Comparison of ENCODE assay signal across 31 cellular contexts in the genomic region with DNA sequence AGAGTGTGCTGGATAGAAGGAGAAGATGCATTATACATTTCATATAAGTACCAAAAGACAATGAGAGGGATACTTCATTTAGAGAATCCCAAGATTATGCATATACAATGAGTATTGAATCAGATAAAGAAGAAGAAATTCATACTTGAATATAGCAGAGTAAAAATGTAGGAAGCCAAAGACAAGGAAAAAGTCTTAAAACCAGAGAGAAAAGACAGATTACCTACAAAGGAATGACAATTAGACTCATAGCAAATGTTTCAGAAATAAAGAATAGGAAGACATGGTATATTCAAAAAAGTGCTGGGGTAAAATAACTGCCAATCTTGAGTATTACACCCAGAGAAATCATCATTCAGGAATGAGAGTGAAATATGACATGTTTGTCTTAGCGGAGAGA. TPM values are rescaled to one million over a fixed set of nuclear protein-coding genes. Genes with fewer than 3 reads are reported as not detected.
DNase-seq lines count a peak whose midpoint lies in the region; ATAC-seq, FAIRE-seq and TF ChIP-seq lines count a peak whose summit lies in the region.
"Had no signal": no experiment of that assay in that cellular context is flagged by ENCODE, and none has a peak within 500 bp of the region (broad histone marks: within the 10 kb centered on the region; RNA-seq: fewer than 3 reads in every experiment).

No MANE protein-coding gene starts in this region.

- intact Hi-C loops in K562 (cut with micrococcal nuclease): loop anchor here (10.0 kb wide), 1 partner anchor 495 kb away; the partner anchor contains the start of gene CCDC182

- FAIRE-seq in K562 (lab: Jason Lieb, UNC): no peak
- FAIRE-seq: A204.1, A549, D721Med had no signal

- H4K20me1 ChIP-seq in K562 (replicated peaks; ENCODE audit: control insufficient read depth, insufficient read depth, low read length): no peaks in the 10 kb centered on the region
- H4K20me1 ChIP-seq: BLaER1; BLaER1 treated with 17β-estradiol and CSF1 and Interleukin-3, amounts not matched to agents 10 nM and 100 nM had no signal

- in situ Hi-C loops in K562 (cut with MboI): no loop called here

- TF ChIP-seq RAD21 in K562 (CRISPR knock-in tag; conservative IDR thresholded peaks at IDR 0.05 in 1 of 2, IDR thresholded peaks at IDR 0.05 in 1 of 2): no peak

- CTCF ChIA-PET in HEK293 (lab: Yijun Ruan, JAX): no interaction called here
- CTCF ChIA-PET in K562 (lab: Yijun Ruan, JAX; ENCODE audit: low intra/inter-chr PET ratio): no interaction called here

- no TSS peak for BruUV-seq in K562 (replicated peaks; lab: Mats Ljungman, UMichigan)

- H3K9me1 ChIP-seq in K562 (ENCODE audit: control insufficient read depth, insufficient read depth, low read length): no peaks in the 10 kb centered on the region

- H3K27ac ChIP-seq in HEK293 (ENCODE audit: extremely low read depth, low read depth, low read length) (no peak overlapping the region), K562 (ENCODE audit: extremely low read depth, low read depth, low read length) (no peak overlapping the region), gastroesophageal sphincter (no peak overlapping the region)
- H3K27ac ChIP-seq: 22Rv1; A549; BLaER1; BLaER1 treated with 17β-estradiol and CSF1 and Interleukin-3, amounts not matched to agents 10 nM and 100 nM; C4-2B had no signal

- WGBS in K562 (ENCODE audit: insufficient coverage, low coverage, missing lambda C conversion rate): 100% methylated on average over 1 of the region's 1 CpG
- WGBS in gastroesophageal sphincter (ENCODE audit: low coverage in 1 of 2), 2 donors: 100% methylated on average over 1 of the region's 1 CpG

- TF ChIP-seq EP300 in K562 (IDR thresholded peaks at IDR 0.05; ENCODE audit: low read length) (no peak), gastroesophageal sphincter (IDR thresholded peaks at IDR 0.05) (no peak)

- ATAC-seq in K562 (no peak), gastroesophageal sphincter (no peak)
- ATAC-seq: A549; CD8-positive, alpha-beta T cell had no signal

- no peaks in the 10 kb centered on the region for H3K36me3 ChIP-seq in HEK293 (ENCODE audit: control insufficient read depth in 2 of 2, insufficient read depth in 1 of 2, low read length in 2 of 2)
- H3K36me3 ChIP-seq in K562 (ENCODE audit: control insufficient read depth, insufficient read depth, low read length): no peaks in the 10 kb centered on the region
- H3K36me3 ChIP-seq in gastroesophageal sphincter: no peaks in the 10 kb centered on the region
- H3K36me3 ChIP-seq: BE2C; BLaER1; BLaER1 treated with 17β-estradiol and CSF1 and Interleukin-3, amounts not matched to agents 10 nM and 100 nM had no signal

- TF ChIP-seq CTCF in HEK293 (tag by site-specific recombination; IDR thresholded peaks at IDR 0.05) (no peak), K562 (IDR thresholded peaks at IDR 0.05 in 2 of 3, conservative IDR thresholded peaks at IDR 0.05 in 1 of 3; ENCODE audit: insufficient read depth in 2 of 3, low read depth in 1 of 3, low read length in 3 of 3) (no peak), gastroesophageal sphincter (IDR thresholded peaks at IDR 0.05) (no peak)

- POLR2A ChIA-PET in HEK293 (lab: Yijun Ruan, JAX): no interaction called here
- POLR2A ChIA-PET in K562 (lab: Yijun Ruan, JAX): no interaction called here

- no peak overlapping the region for H3K9ac ChIP-seq in K562 (ENCODE audit: insufficient read depth in 1 of 2, low read depth in 2 of 2, low read length in 2 of 2)
- H3K9ac ChIP-seq: BLaER1; BLaER1 treated with 17β-estradiol and CSF1 and Interleukin-3, amounts not matched to agents 10 nM and 100 nM had no signal

- DNase-seq in K562 (ENCODE audit: extremely low read depth in 1 of 4, low spot score in 3 of 4): no peak
- DNase-seq in superior temporal gyrus (ENCODE audit: extremely low spot score): no peak
- DNase-seq: 8988T; ACHN; AML-193; BE2C; C1 segment of cervical spinal cord; Caco-2; Calu3; CD4-positive, alpha-beta memory T cell; CD4-positive, alpha-beta T cell; CD4-positive, CD25-positive, alpha-beta regulatory T cell; CD8-positive, alpha-beta memory T cell; CD8-positive, alpha-beta T cell; COR-L47; DMS 273 treated with DMSO at 0.1 percent for 48 hours; DMS153; DMS53; DMS79; DMS79 treated with DMSO at 0.1 percent for 48 hours; DND-41; EL had no signal

- TF ChIP-seq POLR2A in K562 (conservative IDR thresholded peaks at IDR 0.05) (no peak), gastroesophageal sphincter (IDR thresholded peaks at IDR 0.05) (no peak)

- no peaks in the 10 kb centered on the region for H3K79me2 ChIP-seq in K562 (ENCODE audit: control insufficient read depth, insufficient read depth, low read length)

- H3K4me1 ChIP-seq in HEK293 (ENCODE audit: control insufficient read depth, insufficient read depth, low read length) (no peaks in the 10 kb centered on the region), K562 (replicated peaks in 1 of 2; ENCODE audit: control insufficient read depth in 2 of 2, insufficient read depth in 2 of 2, low read length in 2 of 2) (no peaks in the 10 kb centered on the region), gastroesophageal sphincter (peaks cover 0 to under 1% (median 0%) of the 10 kb centered on the region in 3 donors)
- H3K4me1 ChIP-seq: A549, BE2C had no signal

- no peaks in the 10 kb centered on the region for H3K9me3 ChIP-seq in HEK293 (ENCODE audit: control insufficient read depth, insufficient read depth, low read depth, low read length)
- no peaks in the 10 kb centered on the region; the same call in 1 of the 2 replicates for H3K9me3 ChIP-seq in K562 (replicated peaks; ENCODE audit: control insufficient read depth, insufficient read depth, low read depth, low read length)
- H3K9me3 ChIP-seq in gastroesophageal sphincter: no peaks in the 10 kb centered on the region
- H3K9me3 ChIP-seq: BE2C had no signal

- H3K4me2 ChIP-seq in K562 (ENCODE audit: insufficient read depth, low read length): no peak overlapping the region
- H3K4me2 ChIP-seq: A549; BLaER1; BLaER1 treated with 17β-estradiol and CSF1 and Interleukin-3, amounts not matched to agents 10 nM and 100 nM had no signal

- H3K27me3 ChIP-seq in K562 (ENCODE audit: control insufficient read depth in 2 of 2, insufficient read depth in 2 of 2, low read length in 2 of 2): no peaks in the 10 kb centered on the region
- H3K27me3 ChIP-seq in gastroesophageal sphincter: no peaks in the 10 kb centered on the region
- H3K27me3 ChIP-seq: BE2C; BLaER1; BLaER1 treated with 17β-estradiol and CSF1 and Interleukin-3, amounts not matched to agents 10 nM and 100 nM had no signal

- no peak overlapping the region for H3K4me3 ChIP-seq in HEK293 (ENCODE audit: low read depth, low read length)
- no peak overlapping the region for H3K4me3 ChIP-seq in K562
- no peak overlapping the region for H3K4me3 ChIP-seq in gastroesophageal sphincter
- H3K4me3 ChIP-seq: A549; BLaER1; BLaER1 treated with 17β-estradiol and CSF1 and Interleukin-3, amounts not matched to agents 10 nM and 100 nM had no signal

- H2AFZ ChIP-seq in K562 (ENCODE audit: low read depth, low read length): no peak overlapping the region

TF ChIP-seq in HEK293, 187 proteins besides CTCF, POLR2A, EP300 and RAD21 (continues in another document):
- no peak for TF ChIP-seq ZNF658 (tag by site-specific recombination; IDR thresholded peaks at IDR 0.05)
- TF ChIP-seq WT1 (tag by site-specific recombination; IDR thresholded peaks at IDR 0.05): no peak
- TF ChIP-seq SETDB1 (IDR thresholded peaks at IDR 0.05; ENCODE audit: insufficient read length, low read length): peak; percentile 85
- TF ChIP-seq, protein P1, sequence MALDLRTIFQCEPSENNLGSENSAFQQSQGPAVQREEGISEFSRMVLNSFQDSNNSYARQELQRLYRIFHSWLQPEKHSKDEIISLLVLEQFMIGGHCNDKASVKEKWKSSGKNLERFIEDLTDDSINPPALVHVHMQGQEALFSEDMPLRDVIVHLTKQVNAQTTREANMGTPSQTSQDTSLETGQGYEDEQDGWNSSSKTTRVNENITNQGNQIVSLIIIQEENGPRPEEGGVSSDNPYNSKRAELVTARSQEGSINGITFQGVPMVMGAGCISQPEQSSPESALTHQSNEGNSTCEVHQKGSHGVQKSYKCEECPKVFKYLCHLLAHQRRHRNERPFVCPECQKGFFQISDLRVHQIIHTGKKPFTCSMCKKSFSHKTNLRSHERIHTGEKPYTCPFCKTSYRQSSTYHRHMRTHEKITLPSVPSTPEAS (tag by site-specific recombination; IDR thresholded peaks at IDR 0.05): no peak

TF ChIP-seq in K562, 482 proteins besides CTCF, POLR2A, EP300 and RAD21 (continues in another document):
- TF ChIP-seq HNRNPH1 (optimal IDR thresholded peaks at IDR 0.05; ENCODE audit: low read depth, low read length) (no peak), TRIM28 (IDR thresholded peaks at IDR 0.05) (peak; percentile 42; the same call in 1 of the 2 replicates)
- TF ChIP-seq, protein P2, sequence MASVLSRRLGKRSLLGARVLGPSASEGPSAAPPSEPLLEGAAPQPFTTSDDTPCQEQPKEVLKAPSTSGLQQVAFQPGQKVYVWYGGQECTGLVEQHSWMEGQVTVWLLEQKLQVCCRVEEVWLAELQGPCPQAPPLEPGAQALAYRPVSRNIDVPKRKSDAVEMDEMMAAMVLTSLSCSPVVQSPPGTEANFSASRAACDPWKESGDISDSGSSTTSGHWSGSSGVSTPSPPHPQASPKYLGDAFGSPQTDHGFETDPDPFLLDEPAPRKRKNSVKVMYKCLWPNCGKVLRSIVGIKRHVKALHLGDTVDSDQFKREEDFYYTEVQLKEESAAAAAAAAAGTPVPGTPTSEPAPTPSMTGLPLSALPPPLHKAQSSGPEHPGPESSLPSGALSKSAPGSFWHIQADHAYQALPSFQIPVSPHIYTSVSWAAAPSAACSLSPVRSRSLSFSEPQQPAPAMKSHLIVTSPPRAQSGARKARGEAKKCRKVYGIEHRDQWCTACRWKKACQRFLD (CRISPR knock-in tag; IDR thresholded peaks at IDR 0.05): no peak

RNA-seq across cellular contexts. Expression of gene MSI2, which starts 6.8 kb away (rescaled TPM):
- total RNA-seq in K562 (2011; cell fraction: chromatin; rRNA removed; ENCODE audit: low replicate concordance): 290 and 357 TPM in 2 replicates
- 109 and 121 TPM in 2 replicates for total RNA-seq in K562 (2011; cell fraction: nucleolus; rRNA removed)
- 200 and 269 TPM in 2 replicates for total RNA-seq in K562 (2011; cell fraction: nucleoplasm; rRNA removed)
- total RNA-seq in K562 (2014; rRNA removed): 29.7 and 51.4 TPM in 2 replicates
- total RNA-seq in K562 (2014; rRNA removed; fragmentation: Illumina TruSeq; extraction: Trizol): 42.4 and 50.3 TPM in 2 replicates
- total RNA-seq in K562 (2015; rRNA removed; fragmentation: Illumina TruSeq; extraction: Trizol): 45.2 and 50.9 TPM in 2 replicates
- total RNA-seq in K562 (2021): 60.4 and 61.8 TPM in 2 replicates
- 36.8 and 48.9 TPM in 2 replicates for polyA plus RNA-seq in K562 (2011; rRNA removed)
- polyA plus RNA-seq in K562 (2011; cell fraction: cytosol; rRNA removed): 25.6 and 43.5 TPM in 2 replicates
- 61.4 and 77.7 TPM in 2 replicates for polyA plus RNA-seq in K562 (2011; cell fraction: nucleus; rRNA removed)
- 37.7 and 43.6 TPM in 2 replicates for polyA plus RNA-seq in K562 (2012)
- 56.3 and 66.6 TPM in 2 replicates for polyA plus RNA-seq in K562 (2014; fragmentation: Illumina TruSeq; extraction: Trizol)
- polyA plus RNA-seq in K562 (2014; fragmentation: Nextera tagmentation; extraction: Ambion mirVana): 1 to 10 TPM; 4.6 to 5.3 TPM
- polyA plus RNA-seq in K562 (2014; rRNA removed): 30.5 and 35.5 TPM in 2 replicates
- 72.6 and 78.9 TPM in 2 replicates for polyA minus RNA-seq in K562 (2011; rRNA and poly(A)+ RNA removed)
- polyA minus RNA-seq in K562 (2011; cell fraction: cytosol; rRNA and poly(A)+ RNA removed): 32.4 and 39.6 TPM in 2 replicates
- polyA minus RNA-seq in K562 (2011; cell fraction: nucleus; rRNA and poly(A)+ RNA removed): 38.9 and 58.1 TPM in 2 replicates
- total RNA-seq in gastroesophageal sphincter: 10 to 100 TPM; 27.3 to 50.4 (median 36.8) TPM

Comparison
In these comparisons a context has a peak if more than half of its experiments do, and no peak if none do; other contexts are left out.
1. Of the 44 proteins assayed by ChIP-seq in both K562 and HEK293: peak only in K562: TRIM28; only in HEK293: SETDB1; in both: none; in neither: 42.